In genomic region chr1:2391034-2391384, GRCh38 we compare ENCODE assay signal across 8 cellular contexts. TPM values are rescaled to one million over a fixed set of nuclear protein-coding genes. Genes with fewer than 3 reads are reported as not detected.
DNase-seq lines count a peak whose midpoint lies in the region; ATAC-seq lines count a peak whose summit lies in the region.

No MANE protein-coding gene starts in this region.

- H3K9me3 ChIP-seq in mesodermal cell (ENCODE audit: control insufficient read depth, low read length): no peaks in the 10 kb centered on the region

- H3K4me1 ChIP-seq in mesodermal cell (ENCODE audit: control insufficient read depth, insufficient read depth, low read length, poor library complexity, severe bottlenecking): peaks cover 10% of the 10 kb centered on the region

- H3K36me3 ChIP-seq in mesodermal cell (ENCODE audit: control insufficient read depth, insufficient read depth, low read length): peaks cover 55% of the 10 kb centered on the region

- DNase-seq in activated naive CD4-positive, alpha-beta T cell treated with anti-CD3 and anti-CD28 coated beads, Interleukin-2, amount 10 ng/mL, durations not matched to agents 7 days and 5 days: no peak
- no peak for DNase-seq in activated naive CD4-positive, alpha-beta T cell treated with Interleukin-2 at 50 U/mL for 16 hours
- DNase-seq in OCI-M1 (lab: John Stamatoyannopoulos, UW) (peak; percentile 31), superior temporal gyrus (ENCODE audit: extremely low spot score) (no peak), ecto neural progenitor cell (ENCODE audit: low spot score) (no peak)

- 0% methylated on average over 27 of the region's 31 CpGs for WGBS in mesodermal cell (ENCODE audit: insufficient coverage in 2 of 2), 2 experiments

- peak overlapping the region; percentile 91 for H3K4me3 ChIP-seq in mesodermal cell (ENCODE audit: extremely low read depth, insufficient read depth, low read length, poor library complexity, severe bottlenecking)

- H3K4me1 Mint-ChIP-seq in activated naive CD4-positive, alpha-beta T cell treated with anti-CD3 and anti-CD28 coated beads, Interleukin-2, amount 10 ng/mL, durations not matched to agents 7 days and 5 days: peaks cover 42% of the 10 kb centered on the region
- peaks cover 48% of the 10 kb centered on the region for H3K4me1 Mint-ChIP-seq in dendritic cell treated with granulocyte-macrophage colony-stimulating factor and Interleukin-4, amounts not matched to agents 40 ng/mL and 50 ng/mL, for 4 days (ENCODE audit: low read depth)

- no peak overlapping the region for H3K27ac Mint-ChIP-seq in activated naive CD4-positive, alpha-beta T cell treated with anti-CD3 and anti-CD28 coated beads, Interleukin-2, amount 10 ng/mL, durations not matched to agents 7 days and 5 days
- peak overlapping the region; percentile 65 for H3K27ac Mint-ChIP-seq in dendritic cell treated with granulocyte-macrophage colony-stimulating factor and Interleukin-4, amounts not matched to agents 40 ng/mL and 50 ng/mL, for 4 days

- CTCF ChIA-PET in activated naive CD4-positive, alpha-beta T cell treated with anti-CD3 and anti-CD28 coated beads, Interleukin-2, amount 10 ng/mL, durations not matched to agents 7 days and 5 days (lab: Charles Lee): interaction anchor here (0.9 to 3.9 kb wide), 4 partner anchors 10 to 195 kb away, joined by 3 to 22 read pairs (median 11); partner anchors contain the start of gene FAAP20

- peak; percentile 15 for ATAC-seq in HG02763 (IDR thresholded peaks at IDR 0.05; ENCODE audit: unreplicated experiment)

- peak overlapping the region; percentile 78 for H3K4me3 Mint-ChIP-seq in activated naive CD4-positive, alpha-beta T cell treated with anti-CD3 and anti-CD28 coated beads, Interleukin-2, amount 10 ng/mL, durations not matched to agents 7 days and 5 days
- peak overlapping the region; percentile 81 for H3K4me3 Mint-ChIP-seq in dendritic cell treated with granulocyte-macrophage colony-stimulating factor and Interleukin-4, amounts not matched to agents 40 ng/mL and 50 ng/mL, for 4 days

- H3K27ac ChIP-seq in mesodermal cell (ENCODE audit: low read depth, low read length, severe bottlenecking): peak overlapping the region; percentile 84

- peaks cover 26% of the 10 kb centered on the region for H3K36me3 Mint-ChIP-seq in activated naive CD4-positive, alpha-beta T cell treated with anti-CD3 and anti-CD28 coated beads, Interleukin-2, amount 10 ng/mL, durations not matched to agents 7 days and 5 days
- peaks cover 54% of the 10 kb centered on the region for H3K36me3 Mint-ChIP-seq in dendritic cell treated with granulocyte-macrophage colony-stimulating factor and Interleukin-4, amounts not matched to agents 40 ng/mL and 50 ng/mL, for 4 days (ENCODE audit: low read depth)

- no peaks in the 10 kb centered on the region for H3K27me3 Mint-ChIP-seq in activated naive CD4-positive, alpha-beta T cell treated with anti-CD3 and anti-CD28 coated beads, Interleukin-2, amount 10 ng/mL, durations not matched to agents 7 days and 5 days
- H3K27me3 Mint-ChIP-seq in dendritic cell treated with granulocyte-macrophage colony-stimulating factor and Interleukin-4, amounts not matched to agents 40 ng/mL and 50 ng/mL, for 4 days: no peaks in the 10 kb centered on the region

- no peaks in the 10 kb centered on the region for H3K9me3 Mint-ChIP-seq in activated naive CD4-positive, alpha-beta T cell treated with anti-CD3 and anti-CD28 coated beads, Interleukin-2, amount 10 ng/mL, durations not matched to agents 7 days and 5 days
- H3K9me3 Mint-ChIP-seq in dendritic cell treated with granulocyte-macrophage colony-stimulating factor and Interleukin-4, amounts not matched to agents 40 ng/mL and 50 ng/mL, for 4 days: no peaks in the 10 kb centered on the region

- intact Hi-C loops in dendritic cell treated with granulocyte-macrophage colony-stimulating factor and Interleukin-4, amounts not matched to agents 40 ng/mL and 50 ng/mL, for 4 days (cut with micrococcal nuclease): no loop called here

RNA-seq across cellular contexts. Expression of gene MORN1, which starts 0.3 kb away (rescaled TPM):
- 6.3 TPM for polyA plus RNA-seq in mesodermal cell (2013, experiment 1 of 2)
- 4.5 TPM for polyA plus RNA-seq in mesodermal cell (2013, experiment 2 of 2)

RNA-seq across cellular contexts. Expression of gene RER1, which starts 0.6 kb away (rescaled TPM):
- 110 TPM for polyA plus RNA-seq in mesodermal cell (2013, experiment 1 of 2)
- polyA plus RNA-seq in mesodermal cell (2013, experiment 2 of 2): 94.7 TPM

RNA-seq across cellular contexts. Expression of gene PEX10, which starts 21.4 kb away (rescaled TPM):
- polyA plus RNA-seq in mesodermal cell (2013, experiment 1 of 2): 20.1 TPM
- 14.9 TPM for polyA plus RNA-seq in mesodermal cell (2013, experiment 2 of 2)
